Comparison of ENCODE assay signal across 12 cellular contexts in genomic region chr15:39692464-39693327, GRCh38.
DNase-seq lines count a peak whose midpoint lies in the region; ATAC-seq, FAIRE-seq and TF ChIP-seq lines count a peak whose summit lies in the region.
"Had no signal": no experiment of that assay in that cellular context is flagged by ENCODE, and none has a peak within 500 bp of the region (broad histone marks: within the 10 kb centered on the region; RNA-seq: fewer than 3 reads in every experiment).

No MANE protein-coding gene starts in this region.

- in situ Hi-C loops in GM12878 (cut with MboI): no loop called here

- TF ChIP-seq RAD21 in GM12878 (IDR thresholded peaks at IDR 0.05; ENCODE audit: insufficient read depth, low read depth, low read length): no peak

- H3K36me3 ChIP-seq in A673 (ENCODE audit: insufficient read depth, low read length, poor library complexity, severe bottlenecking) (no peaks in the 10 kb centered on the region), GM12878 (ENCODE audit: control insufficient read depth in 2 of 2, insufficient read depth in 2 of 2, low read length in 1 of 2) (no peaks in the 10 kb centered on the region), iPS-20b (ENCODE audit: insufficient read depth, low read depth, low read length) (no peaks in the 10 kb centered on the region)

- H3K79me2 ChIP-seq in GM12878 (ENCODE audit: control insufficient read depth, insufficient read depth, low read length): no peaks in the 10 kb centered on the region

- H3K4me3 ChIP-seq in A673 (ENCODE audit: low read depth, low read length, poor library complexity, severe bottlenecking): no peak overlapping the region
- no peak overlapping the region for H3K4me3 ChIP-seq in GM12878
- H3K4me3 ChIP-seq in iPS-20b (ENCODE audit: low read length): peak overlapping the region; percentile 51

- BruUV-seq in A673 (replicated peaks; lab: Mats Ljungman, UMichigan): no TSS peak
- BruUV-seq in GM12878 (replicated peaks; lab: Mats Ljungman, UMichigan): no TSS peak

- peak; percentile 68 to 71; a peak in 3 of 4 replicates for TF ChIP-seq EP300 in GM12878 (IDR thresholded peaks at IDR 0.05; ENCODE audit: borderline replicate concordance in 1 of 2, control insufficient read depth in 1 of 2, low read depth in 2 of 2, low read length in 2 of 2)

- H2AFZ ChIP-seq in GM12878 (ENCODE audit: control insufficient read depth, low read depth, low read length): no peak overlapping the region

- RAD21 ChIA-PET in GM12878 (lab: Charles Lee; ENCODE audit: unreplicated experiment): interaction anchor here (0.8 to 4.1 kb wide), 6 partner anchors 9 to 239 kb away, joined by 3 to 39 read pairs (median 5); no protein-coding TSS in a partner anchor

- FAIRE-seq in GM12878 (lab: Jason Lieb, UNC): no peak

- no peak for TF ChIP-seq CTCF in A673 (conservative IDR thresholded peaks at IDR 0.05; ENCODE audit: low read depth, low read length)
- no peak for TF ChIP-seq CTCF in GM12878 (IDR thresholded peaks at IDR 0.05 in 2 of 3, conservative IDR thresholded peaks at IDR 0.05 in 1 of 3; ENCODE audit: control insufficient read depth in 2 of 3, extremely low read depth in 1 of 3, insufficient read depth in 1 of 3, low read depth in 3 of 3, low read length in 3 of 3)

- H3K9me3 ChIP-seq in A673 (ENCODE audit: low read depth, low read length, poor library complexity, severe bottlenecking) (no peaks in the 10 kb centered on the region), GM12878 (replicated peaks; ENCODE audit: control insufficient read depth, insufficient read depth, low read length) (no peaks in the 10 kb centered on the region), iPS-20b (ENCODE audit: insufficient read depth, low read depth, low read length) (no peaks in the 10 kb centered on the region)

- 31% methylated on average over 11 of the region's 11 CpGs for WGBS in GM12878 (ENCODE audit: insufficient coverage, insufficient replicate concordance, low lambda C conversion rate, missing lambda C conversion rate)

- POLR2A ChIA-PET in A673 (lab: Charles Lee; ENCODE audit: low non-redundant PET) (interaction anchor here (0.6 kb wide), 1 partner anchor 112 kb away, joined by 3 read pairs; no protein-coding TSS in a partner anchor), GM12878 (lab: Charles Lee) (interaction anchor here (0.8 to 1.6 kb wide), 4 partner anchors 27 to 96 kb away, joined by 3 to 4 read pairs (median 3); no protein-coding TSS in a partner anchor)

- peak; percentile 72 for DNase-seq in A673 (ENCODE audit: low spot score)
- peak; percentile 12 for DNase-seq in NCI-H1417 treated with DMSO at 0.1 percent for 48 hours (lab: John Stamatoyannopoulos, UW)
- DNase-seq in GM12878 (ENCODE audit: low read depth, low spot score): no peak
- DNase-seq in dedifferentiated amniotic fluid mesenchymal stem cell (ENCODE audit: extremely low spot score): no peak
- no peak for DNase-seq in H4 (ENCODE audit: low spot score)
- DNase-seq in HK-2 (ENCODE audit: unreplicated experiment): no peak
- DNase-seq: activated CD8-positive, alpha-beta memory T cell treated with anti-CD3 and anti-CD28 coated beads, Interleukin-2, amount 50 U/mL, for 4 hours; central memory CD4-positive, alpha-beta T cell; stimulated activated CD4-positive, alpha-beta T cell treated with anti-CD3 and anti-CD28 coated beads, Interleukin-12 subunit alpha, Interleukin-12 subunit beta, amount 100 ng/mL, for 4 hours had no signal

- H4K20me1 ChIP-seq in GM12878 (ENCODE audit: control insufficient read depth, insufficient read depth): no peaks in the 10 kb centered on the region

- H3K27ac ChIP-seq in A673 (ENCODE audit: low read depth, low read length, poor library complexity, severe bottlenecking) (no peak overlapping the region), GM12878 (ENCODE audit: control insufficient read depth, insufficient read depth) (no peak overlapping the region), iPS-20b (ENCODE audit: low read length) (no peak overlapping the region)

- H3K9ac ChIP-seq in GM12878 (ENCODE audit: control insufficient read depth, insufficient read depth, low read length): no peak overlapping the region
- H3K9ac ChIP-seq in iPS-20b (ENCODE audit: low read depth, low read length): no peak overlapping the region

- intact Hi-C loops in A673 (cut with micrococcal nuclease; ENCODE audit: unreplicated experiment) (no loop called here), GM12878 (cut with micrococcal nuclease; ENCODE audit: unreplicated experiment) (no loop called here)

- TF ChIP-seq POLR2A in GM12878 (IDR thresholded peaks at IDR 0.05; ENCODE audit: low read depth, low read length): no peak

- no peak overlapping the region for H3K4me2 ChIP-seq in GM12878 (ENCODE audit: control insufficient read depth, insufficient read depth)

- H3K4me1 ChIP-seq in A673 (ENCODE audit: insufficient read depth, low read length, poor library complexity, severe bottlenecking): peaks cover 14% of the 10 kb centered on the region
- no peaks in the 10 kb centered on the region for H3K4me1 ChIP-seq in GM12878 (ENCODE audit: control insufficient read depth, insufficient read depth, low read length)
- peaks cover 11% of the 10 kb centered on the region; the same call in 1 of the 2 replicates for H3K4me1 ChIP-seq in iPS-20b (ENCODE audit: insufficient read depth, low read length)

- SMC1A ChIA-PET in GM12878 (lab: Charles Lee; ENCODE audit: uncharacterized antibody, unreplicated experiment): interaction anchor here (0.7 to 9.2 kb wide), 10 partner anchors 9 to 82 kb away, joined by 3 to 220 read pairs (median 4); no protein-coding TSS in a partner anchor

- no peaks in the 10 kb centered on the region for H3K27me3 ChIP-seq in A673 (replicated peaks; ENCODE audit: insufficient read depth, low read depth, low read length, poor library complexity)
- peaks cover 0 to 2% of the 10 kb centered on the region in 2 experiments; a peak in 1 of 4 replicates for H3K27me3 ChIP-seq in GM12878 (replicated peaks in 1 of 2; ENCODE audit: control insufficient read depth in 2 of 2, insufficient read depth in 2 of 2, low read length in 1 of 2)
- no peaks in the 10 kb centered on the region for H3K27me3 ChIP-seq in iPS-20b (ENCODE audit: insufficient read depth, low read length)

- CTCF ChIA-PET in A673 (lab: Charles Lee) (interaction anchor here (0.8 kb wide), 1 partner anchor 64 kb away, joined by 4 read pairs; no protein-coding TSS in a partner anchor), GM12878 (lab: Yijun Ruan, JAX) (interaction anchor here (0.6 to 14.1 kb wide), 7 partner anchors 8 to 567 kb away, joined by 3 to 400 read pairs (median 3); no protein-coding TSS in a partner anchor)

- ATAC-seq in GM12878: peak; percentile 82
- no peak for ATAC-seq in GM21447 (IDR thresholded peaks at IDR 0.05; ENCODE audit: unreplicated experiment)
- ATAC-seq: left lobe of liver had no signal

TF ChIP-seq in GM12878, 131 proteins besides CTCF, POLR2A, EP300 and RAD21 (continues in another document):
- TF ChIP-seq E2F8 (IDR thresholded peaks at IDR 0.05; ENCODE audit: low read depth, partially characterized antibody): no peak
- no peak for TF ChIP-seq PRDM15 (CRISPR knock-in tag; IDR thresholded peaks at IDR 0.05)
- TF ChIP-seq MAX (IDR thresholded peaks at IDR 0.05; ENCODE audit: low read depth, low read length): no peak
- no peak for TF ChIP-seq SRF (IDR thresholded peaks at IDR 0.05; ENCODE audit: low read depth in 2 of 2, low read length in 2 of 2)
- TF ChIP-seq ZNF384 (IDR thresholded peaks at IDR 0.05; ENCODE audit: borderline replicate concordance, low read depth, low read length): no peak

Comparison
In these comparisons a context has a peak if more than half of its experiments do, and no peak if none do; other contexts are left out.
1. DNase-seq: peak in A673 (single experiment) and NCI-H1417 treated with DMSO at 0.1 percent for 48 hours (single experiment); none in GM12878 (single experiment), dedifferentiated amniotic fluid mesenchymal stem cell (single experiment), H4 (single experiment) and HK-2 (single experiment).